Comparison of ENCODE assay signal across 13 cellular contexts in genomic region chr11:70128435-70128906, GRCh38. TPM values are rescaled to one million over a fixed set of nuclear protein-coding genes. Genes with fewer than 3 reads are reported as not detected.
DNase-seq lines count a peak whose midpoint lies in the region; ATAC-seq and TF ChIP-seq lines count a peak whose summit lies in the region.
"Had no signal": no experiment of that assay in that cellular context is flagged by ENCODE, and none has a peak within 500 bp of the region (broad histone marks: within the 10 kb centered on the region; RNA-seq: fewer than 3 reads in every experiment).

No MANE protein-coding gene starts in this region.

- H3K14ac ChIP-seq in mesenchymal stem cell (ENCODE audit: low read length in 2 of 2) = peak overlapping the region in 1 of 2 experiments; percentile 49

- CTCF ChIA-PET in CD4-positive, alpha-beta memory T cell (lab: Charles Lee; ENCODE audit: partially characterized antibody) = no interaction called here

- H2AK5ac ChIP-seq in mesenchymal stem cell (ENCODE audit: low read length, severe bottlenecking) = peak overlapping the region; percentile 42

- H3K9me3 Mint-ChIP-seq in CD4-positive, alpha-beta memory T cell = peaks cover 0 to 5% (median 0%) of the 10 kb centered on the region in 8 donors
- no peaks in the 10 kb centered on the region for H3K9me3 Mint-ChIP-seq in activated naive CD8-positive, alpha-beta T cell treated with anti-CD3 and anti-CD28 coated beads, Interleukin-2, amount 50 U/mL, for 24 hours
- H3K9me3 Mint-ChIP-seq: activated T-helper 17 cell treated with anti-CD3 and anti-CD28 coated beads, Interleukin-2, amount 50 U/mL, for 72 hours; memory B cell had no signal

- no peaks in the 10 kb centered on the region for H3K27me3 ChIP-seq in brain microvascular endothelial cell (replicated peaks)
- peaks cover 0 to 16% of the 10 kb centered on the region in 2 experiments for H3K27me3 ChIP-seq in mesenchymal stem cell (ENCODE audit: control insufficient read depth in 1 of 2, insufficient read depth in 1 of 2, low read length in 2 of 2)
- H3K27me3 ChIP-seq in CD4-positive, alpha-beta memory T cell (ENCODE audit: insufficient read depth, low read length) = no peaks in the 10 kb centered on the region
- H3K27me3 ChIP-seq: transverse colon had no signal

- H3K4me2 ChIP-seq in mesenchymal stem cell (ENCODE audit: low read length, poor library complexity, severe bottlenecking) = no peak overlapping the region

- H4K91ac ChIP-seq in mesenchymal stem cell (ENCODE audit: low read length) = no peak overlapping the region

- H4K8ac ChIP-seq in mesenchymal stem cell (ENCODE audit: low read length) = no peak overlapping the region

- H3K4ac ChIP-seq in mesenchymal stem cell (ENCODE audit: low read depth in 1 of 2, low read length in 2 of 2) = no peak overlapping the region

- H3K27ac ChIP-seq in brain microvascular endothelial cell = peak overlapping the region; percentile 37
- H3K27ac ChIP-seq in mesenchymal stem cell (ENCODE audit: low read length, poor library complexity, severe bottlenecking) = peak overlapping the region; percentile 1
- no peak overlapping the region for H3K27ac ChIP-seq in CD4-positive, alpha-beta memory T cell (ENCODE audit: low read depth, low read length)
- H3K27ac ChIP-seq: transverse colon had no signal

- no peak overlapping the region for H3K23ac ChIP-seq in mesenchymal stem cell (ENCODE audit: low read length in 2 of 2)

- POLR2A ChIA-PET in CD4-positive, alpha-beta memory T cell (lab: Charles Lee; ENCODE audit: partially characterized antibody) = no interaction called here

- no peak overlapping the region for H3K9ac ChIP-seq in mesenchymal stem cell (ENCODE audit: low read length)

- H3K36me3 ChIP-seq in brain microvascular endothelial cell (replicated peaks) (no peaks in the 10 kb centered on the region), mesenchymal stem cell (ENCODE audit: control insufficient read depth in 1 of 2, insufficient read depth in 2 of 2, low read depth in 1 of 2, low read length in 2 of 2) (no peaks in the 10 kb centered on the region)
- H3K36me3 ChIP-seq in CD4-positive, alpha-beta memory T cell (ENCODE audit: insufficient read depth, low read length) = no peaks in the 10 kb centered on the region
- H3K36me3 ChIP-seq: transverse colon had no signal

- no peaks in the 10 kb centered on the region for H3K9me3 ChIP-seq in mesenchymal stem cell (ENCODE audit: control insufficient read depth, low read length)
- H3K9me3 ChIP-seq in CD4-positive, alpha-beta memory T cell (ENCODE audit: control insufficient read depth in 1 of 2, low read length in 2 of 2) = no peaks in the 10 kb centered on the region
- H3K9me3 ChIP-seq: transverse colon had no signal

- H3K4me1 ChIP-seq in mesenchymal stem cell (ENCODE audit: control insufficient read depth, insufficient read depth, low read depth, low read length) = peaks cover 9% of the 10 kb centered on the region
- H3K4me1 ChIP-seq in CD4-positive, alpha-beta memory T cell (ENCODE audit: insufficient read depth, low read length) = no peaks in the 10 kb centered on the region
- H3K4me1 ChIP-seq: transverse colon had no signal

- no peak for TF ChIP-seq CTCF in AG10803 (conservative IDR thresholded peaks at IDR 0.05; ENCODE audit: low read length)
- peak; percentile 35 for TF ChIP-seq CTCF in brain microvascular endothelial cell (IDR thresholded peaks at IDR 0.05; ENCODE audit: low read depth, low read length, missing control alignments)

- no peak overlapping the region for H3K27ac Mint-ChIP-seq in CD4-positive, alpha-beta memory T cell
- no peak overlapping the region for H3K27ac Mint-ChIP-seq in activated naive CD8-positive, alpha-beta T cell treated with anti-CD3 and anti-CD28 coated beads, Interleukin-2, amount 50 U/mL, for 24 hours
- H3K27ac Mint-ChIP-seq: activated T-helper 17 cell treated with anti-CD3 and anti-CD28 coated beads, Interleukin-2, amount 50 U/mL, for 72 hours; memory B cell had no signal

- no peak for ATAC-seq in activated naive CD8-positive, alpha-beta T cell treated with anti-CD3 and anti-CD28 coated beads, Interleukin-2, amount 50 U/mL, for 24 hours
- no peak for ATAC-seq in HG03108 (IDR thresholded peaks at IDR 0.05; ENCODE audit: unreplicated experiment)
- ATAC-seq: activated T-helper 17 cell treated with anti-CD3 and anti-CD28 coated beads, Interleukin-2, amount 50 U/mL, for 72 hours had no signal

- in situ Hi-C loops in brain microvascular endothelial cell (cut with HindIII; ENCODE audit: low pct_ligation_motif_present, low sequenced_read_pairs) = no loop called here

- no peak overlapping the region for H2AFZ ChIP-seq in mesenchymal stem cell (ENCODE audit: low read depth, low read length)

- H3K27me3 Mint-ChIP-seq in CD4-positive, alpha-beta memory T cell = peaks cover 0 to 2% of the 10 kb centered on the region in 2 donors
- H3K27me3 Mint-ChIP-seq in activated naive CD8-positive, alpha-beta T cell treated with anti-CD3 and anti-CD28 coated beads, Interleukin-2, amount 50 U/mL, for 24 hours = no peaks in the 10 kb centered on the region
- H3K27me3 Mint-ChIP-seq: memory B cell had no signal

- H3K18ac ChIP-seq in mesenchymal stem cell (ENCODE audit: low read depth in 1 of 2, low read length in 2 of 2) = no peak overlapping the region

- H2BK12ac ChIP-seq in mesenchymal stem cell (ENCODE audit: low read length in 2 of 2) = no peak overlapping the region

- H3K4me3 ChIP-seq in AG10803 (ENCODE audit: low read length) (no peak overlapping the region), brain microvascular endothelial cell (ENCODE audit: low read depth, low read length) (no peak overlapping the region), mesenchymal stem cell (ENCODE audit: insufficient read depth in 1 of 2, low read depth in 1 of 2, low read length in 2 of 2) (no peak overlapping the region)
- H3K4me3 ChIP-seq in CD4-positive, alpha-beta memory T cell (ENCODE audit: low read length in 2 of 2) = no peak overlapping the region
- H3K4me3 ChIP-seq: transverse colon had no signal

- DNase-seq in AG10803 (ENCODE audit: low read depth) = peak; percentile 8
- DNase-seq in LHCN-M2 (ENCODE audit: low read depth) = peak; percentile 10
- peak; percentile 21 for DNase-seq in brain microvascular endothelial cell
- DNase-seq in mesenchymal stem cell = no peak
- DNase-seq in CD4-positive, alpha-beta memory T cell = no peak
- DNase-seq in HPDE6-E6E7 (ENCODE audit: extremely low spot score) = no peak
- DNase-seq in activated naive CD8-positive, alpha-beta T cell treated with anti-CD3 and anti-CD28 coated beads, Interleukin-2, amount 50 U/mL, for 24 hours = no peak
- DNase-seq: cerebellar nuclear complex, T-helper 9 cell, transverse colon had no signal

- no peak overlapping the region for H3K4me3 Mint-ChIP-seq in CD4-positive, alpha-beta memory T cell
- H3K4me3 Mint-ChIP-seq in activated naive CD8-positive, alpha-beta T cell treated with anti-CD3 and anti-CD28 coated beads, Interleukin-2, amount 50 U/mL, for 24 hours = no peak overlapping the region
- H3K4me3 Mint-ChIP-seq: activated T-helper 17 cell treated with anti-CD3 and anti-CD28 coated beads, Interleukin-2, amount 50 U/mL, for 72 hours; memory B cell had no signal

- H3K4me1 Mint-ChIP-seq in CD4-positive, alpha-beta memory T cell = peaks cover 0 to 1% (median 0%) of the 10 kb centered on the region in 4 donors
- no peaks in the 10 kb centered on the region for H3K4me1 Mint-ChIP-seq in activated naive CD8-positive, alpha-beta T cell treated with anti-CD3 and anti-CD28 coated beads, Interleukin-2, amount 50 U/mL, for 24 hours
- H3K4me1 Mint-ChIP-seq: activated T-helper 17 cell treated with anti-CD3 and anti-CD28 coated beads, Interleukin-2, amount 50 U/mL, for 72 hours; memory B cell had no signal

- H3K79me1 ChIP-seq in mesenchymal stem cell (replicated peaks; ENCODE audit: low read length, poor library complexity, severe bottlenecking) = no peaks in the 10 kb centered on the region

- no peaks in the 10 kb centered on the region for H3K36me3 Mint-ChIP-seq in CD4-positive, alpha-beta memory T cell
- no peaks in the 10 kb centered on the region for H3K36me3 Mint-ChIP-seq in activated naive CD8-positive, alpha-beta T cell treated with anti-CD3 and anti-CD28 coated beads, Interleukin-2, amount 50 U/mL, for 24 hours (ENCODE audit: low read depth)
- H3K36me3 Mint-ChIP-seq: memory B cell had no signal

- no peak overlapping the region for H2BK120ac ChIP-seq in mesenchymal stem cell (ENCODE audit: low read depth, low read length)

- H2BK15ac ChIP-seq in mesenchymal stem cell (ENCODE audit: low read depth, poor library complexity, severe bottlenecking) = no peak overlapping the region

- H2BK5ac ChIP-seq in mesenchymal stem cell (ENCODE audit: low read depth, low read length, poor library complexity, severe bottlenecking) = no peak overlapping the region

- WGBS in mesenchymal stem cell = 83% methylated on average over 14 of the region's 14 CpGs

- intact Hi-C loops in CD4-positive, alpha-beta memory T cell (cut with micrococcal nuclease) = no loop called here

RNA-seq across cellular contexts. Expression of gene ANO1, which starts 50.4 kb away (rescaled TPM):
- not detected in 2 replicates for total RNA-seq in LHCN-M2 (2014; rRNA removed)
- not detected for polyA plus RNA-seq in LHCN-M2 (2012)
- 0.70 TPM for polyA plus RNA-seq in mesenchymal stem cell (2013, experiment 1 of 2)
- polyA plus RNA-seq in mesenchymal stem cell (2013, experiment 2 of 2) = 0.52 TPM
- total RNA-seq in CD4-positive, alpha-beta memory T cell = not detected
- polyA plus RNA-seq in CD4-positive, alpha-beta memory T cell = not detected

Comparison
In these comparisons a context has a peak if more than half of its experiments do, and no peak if none do; other contexts are left out.
1. DNase-seq: peak in AG10803 (single experiment), LHCN-M2 (single experiment) and brain microvascular endothelial cell (single experiment); none in mesenchymal stem cell (single experiment), CD4-positive, alpha-beta memory T cell (0 of 5), HPDE6-E6E7 (single experiment) and activated naive CD8-positive, alpha-beta T cell treated with anti-CD3 and anti-CD28 coated beads, Interleukin-2, amount 50 U/mL, for 24 hours (single experiment).